8 cellular contexts compared by ENCODE assay signal in the genomic region with DNA sequence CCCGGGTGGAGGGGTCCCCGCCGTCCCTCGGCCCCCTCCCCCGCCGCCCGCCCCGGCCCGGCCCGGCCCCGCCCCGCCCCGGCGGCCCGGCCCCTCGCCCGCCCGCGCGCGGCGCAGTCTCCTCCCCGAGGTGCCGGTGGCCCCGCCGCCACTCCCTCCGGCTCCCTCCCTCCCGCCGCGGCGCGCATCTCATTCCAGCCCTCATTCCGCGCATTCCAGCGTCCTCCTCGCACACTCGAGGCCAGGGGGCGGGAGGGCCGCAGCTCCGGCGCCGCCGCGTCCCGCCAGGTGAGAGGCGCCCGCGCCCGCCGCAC. TPM values are rescaled to one million over a fixed set of nuclear protein-coding genes. Genes with fewer than 3 reads are reported as not detected.
DNase-seq lines count a peak whose midpoint lies in the region; ATAC-seq, FAIRE-seq and TF ChIP-seq lines count a peak whose summit lies in the region.

TSS of gene TEAD4 (plus strand) at position 204 of the 314 bp plus-strand sequence.

- TF ChIP-seq CTCF in D721Med (IDR thresholded peaks at IDR 0.05; ENCODE audit: insufficient read depth, missing control alignments) (no peak), epithelial cell of esophagus (IDR thresholded peaks at IDR 0.05; ENCODE audit: insufficient read depth, low read depth, low read length, missing control alignments) (no peak)

- H3K4me3 ChIP-seq in epithelial cell of esophagus (ENCODE audit: low read length) (peak within 1 kb of the TSS; percentile 67), mucosa of rectum (ENCODE audit: low read length in 2 of 2) (peak within 1 kb of the TSS; percentile 69 to 75)

- peak; percentile 69 for DNase-seq in D721Med (ENCODE audit: insufficient read length, low spot score)
- peak; percentile 69 for DNase-seq in HT1080 (ENCODE audit: low read depth)
- DNase-seq in T-cell = no peak
- peak; percentile 78 for DNase-seq in epithelial cell of esophagus (ENCODE audit: low read depth)
- DNase-seq in OCI-M2 (lab: John Stamatoyannopoulos, UW; ENCODE audit: unreplicated experiment) = no peak

- peak within 1 kb of the TSS; percentile 53 to 81 (median 64) for H3K4me3 Mint-ChIP-seq in T-cell

- H3K4me1 ChIP-seq in mucosa of rectum (ENCODE audit: control insufficient read depth in 2 of 2, insufficient read depth in 2 of 2, low read length in 2 of 2) = peaks cover 12 to 18% of the 10 kb centered on the region in 2 donors

- peak within 1 kb of the TSS; percentile 60 to 63 for H3K9ac ChIP-seq in mucosa of rectum (ENCODE audit: low read depth in 1 of 2, low read length in 2 of 2)

- no peak for FAIRE-seq in D721Med (lab: Jason Lieb, UNC)

- H3K27me3 Mint-ChIP-seq in T-cell = peaks cover 46 to 64% of the 10 kb centered on the region in 2 donors

- H3K36me3 ChIP-seq in mucosa of rectum (ENCODE audit: control insufficient read depth in 2 of 2, insufficient read depth in 2 of 2, low read length in 2 of 2) = no peaks in the 10 kb centered on the region

- CTCF ChIA-PET in T-cell (lab: Charles Lee) = no interaction called here

- ATAC-seq in T-cell (replicated peaks in 1 of 4) (peak in 1 of 4 experiments; percentile 23), GM19467 (IDR thresholded peaks at IDR 0.05; ENCODE audit: unreplicated experiment) (no peak), HG03442 (IDR thresholded peaks at IDR 0.05; ENCODE audit: unreplicated experiment) (no peak)

- H3K27ac Mint-ChIP-seq in T-cell = peak within 1 kb of the TSS in 1 of 2 donors; percentile 72

- no peaks in the 10 kb centered on the region for H3K9me3 Mint-ChIP-seq in T-cell

- peak within 1 kb of the TSS; percentile 52 to 72 for H3K27ac ChIP-seq in mucosa of rectum (ENCODE audit: low read depth in 2 of 2, low read length in 2 of 2)

- peaks cover 4 to 5% of the 10 kb centered on the region in 2 donors for H3K27me3 ChIP-seq in mucosa of rectum (ENCODE audit: control insufficient read depth in 2 of 2, insufficient read depth in 2 of 2, low read length in 2 of 2)

- POLR2A ChIA-PET in T-cell (lab: Charles Lee) = no interaction called here

- H3K4me1 Mint-ChIP-seq in T-cell = peaks cover 19% of the 10 kb centered on the region in 3 donors

- H3K9me3 ChIP-seq in mucosa of rectum (ENCODE audit: control insufficient read depth in 2 of 2, low read length in 2 of 2) = no peaks in the 10 kb centered on the region

- no peaks in the 10 kb centered on the region for H3K36me3 Mint-ChIP-seq in T-cell

RNA-seq across cellular contexts. Expression of gene TEAD4, which starts in this region (rescaled TPM):
- total RNA-seq in HT1080 (2014; rRNA removed; shearing (Covaris generic)) = 61.9 and 80.0 TPM in 2 replicates
- polyA plus RNA-seq in HT1080 (2015; cell fraction: cytosol; rRNA removed) = 49.9 and 61.6 TPM in 2 replicates
- polyA plus RNA-seq in HT1080 (2015; cell fraction: nucleus; rRNA removed) = 37.0 and 37.9 TPM in 2 replicates
- total RNA-seq in T-cell = under 1 TPM in 3 of 5 donors, not detected in 2; 0.16 to 0.44 (median 0.32) TPM

Comparison
In these comparisons a context has a peak if more than half of its experiments do, and no peak if none do; other contexts are left out.
1. RNA of gene TEAD4 (total RNA-seq): 61.9 to 80.0 TPM in HT1080; 0.16 to 0.44 TPM in T-cell; every median in the first group is over 10 times any median in the second.
2. DNase-seq: peak in D721Med (single experiment), HT1080 (single experiment) and epithelial cell of esophagus (single experiment); none in T-cell (0 of 34) and OCI-M2 (single experiment).